ENCODE assay signal across 21 cellular contexts in genomic region chr5:119319401-119319800, GRCh38. TPM values are rescaled to one million over a fixed set of nuclear protein-coding genes. Genes with fewer than 3 reads are reported as not detected.
DNase-seq lines count a peak whose midpoint lies in the region; ATAC-seq and TF ChIP-seq lines count a peak whose summit lies in the region.
"Had no signal": no experiment of that assay in that cellular context is flagged by ENCODE, and none has a peak within 500 bp of the region (broad histone marks: within the 10 kb centered on the region; RNA-seq: fewer than 3 reads in every experiment).

No MANE protein-coding gene starts in this region.

- no peak for ATAC-seq in activated naive CD8-positive, alpha-beta T cell treated with anti-CD3 and anti-CD28 coated beads, Interleukin-2, amount 50 U/mL, for 24 hours
- ATAC-seq in foreskin keratinocyte, result no peak
- ATAC-seq: gastroesophageal sphincter, left cardiac atrium, WTC11 had no signal

- H3K36me3 Mint-ChIP-seq in MCF 10A (ENCODE audit: insufficient read depth, unreplicated experiment), result peaks cover 6% of the 10 kb centered on the region
- H3K36me3 Mint-ChIP-seq in activated naive CD8-positive, alpha-beta T cell treated with anti-CD3 and anti-CD28 coated beads, Interleukin-2, amount 50 U/mL, for 24 hours (ENCODE audit: low read depth), result peaks cover 22% of the 10 kb centered on the region
- H3K36me3 Mint-ChIP-seq: WTC11 had no signal

- H3K27ac Mint-ChIP-seq in MCF 10A (ENCODE audit: low read depth, unreplicated experiment), result peak overlapping the region; percentile 7
- peak overlapping the region; percentile 91 for H3K27ac Mint-ChIP-seq in activated naive CD8-positive, alpha-beta T cell treated with anti-CD3 and anti-CD28 coated beads, Interleukin-2, amount 50 U/mL, for 24 hours
- H3K27ac Mint-ChIP-seq: neural progenitor cell, WTC11 had no signal

- H3K36me3 ChIP-seq in breast epithelium, result no peaks in the 10 kb centered on the region
- H3K36me3 ChIP-seq in OCI-LY1 (ENCODE audit: insufficient read depth, low read length), result no peaks in the 10 kb centered on the region
- no peaks in the 10 kb centered on the region for H3K36me3 ChIP-seq in adrenal gland (replicated peaks in 1 of 2)
- H3K36me3 ChIP-seq: cardiac muscle cell, gastroesophageal sphincter, neural progenitor cell, tibial nerve had no signal

- H3K9me2 ChIP-seq in OCI-LY1 (ENCODE audit: low read depth, low read length), result no peaks in the 10 kb centered on the region

- POLR2A ChIA-PET in MCF 10A (lab: Yijun Ruan, JAX), result interaction anchor here (1.3 to 2.1 kb wide), 2 partner anchors 13 to 93 kb away, joined by 5 to 10 read pairs; no protein-coding TSS in a partner anchor

- no peak overlapping the region for H2AFZ ChIP-seq in OCI-LY1 (ENCODE audit: low read length)
- H2AFZ ChIP-seq: neural progenitor cell had no signal

- H3K4me3 ChIP-seq in breast epithelium, result no peak overlapping the region
- H3K4me3 ChIP-seq in OCI-LY1 (ENCODE audit: low read depth, low read length, poor library complexity, severe bottlenecking), result no peak overlapping the region
- no peak overlapping the region for H3K4me3 ChIP-seq in adrenal gland
- H3K4me3 ChIP-seq: cardiac muscle cell, dorsolateral prefrontal cortex, gastroesophageal sphincter, neural progenitor cell, tibial nerve had no signal

- TF ChIP-seq CTCF in MCF 10A (IDR thresholded peaks at IDR 0.05; ENCODE audit: unreplicated experiment), result no peak
- TF ChIP-seq CTCF in breast epithelium (IDR thresholded peaks at IDR 0.05), result no peak
- no peak for TF ChIP-seq CTCF in OCI-LY1 (IDR thresholded peaks at IDR 0.05; ENCODE audit: low read length)
- no peak for TF ChIP-seq CTCF in adrenal gland (IDR thresholded peaks at IDR 0.05)
- TF ChIP-seq CTCF in foreskin keratinocyte (conservative IDR thresholded peaks at IDR 0.05), result no peak

- no peak overlapping the region for H3K9ac ChIP-seq in OCI-LY1 (ENCODE audit: low read length)
- H3K9ac ChIP-seq: neural progenitor cell had no signal

- 92 to 95% (median 93%) methylated on average over 5 of the region's 5 CpGs for WGBS in adrenal gland, 4 donors

- H3K9me3 Mint-ChIP-seq in MCF 10A (ENCODE audit: unreplicated experiment), result peaks cover 8% of the 10 kb centered on the region
- no peaks in the 10 kb centered on the region for H3K9me3 Mint-ChIP-seq in activated naive CD8-positive, alpha-beta T cell treated with anti-CD3 and anti-CD28 coated beads, Interleukin-2, amount 50 U/mL, for 24 hours
- H3K9me3 Mint-ChIP-seq: neural progenitor cell, WTC11 had no signal

- peaks cover 32% of the 10 kb centered on the region for H3K79me2 ChIP-seq in OCI-LY1 (ENCODE audit: insufficient read depth, low read length)

- H3K4me1 Mint-ChIP-seq in MCF 10A (ENCODE audit: insufficient read depth, unreplicated experiment), result peaks cover 29% of the 10 kb centered on the region
- H3K4me1 Mint-ChIP-seq in activated naive CD8-positive, alpha-beta T cell treated with anti-CD3 and anti-CD28 coated beads, Interleukin-2, amount 50 U/mL, for 24 hours, result peaks cover 97% of the 10 kb centered on the region

- intact Hi-C loops in MCF 10A (cut with micrococcal nuclease), result no loop called here
- intact Hi-C loops in breast epithelium (cut with DNase I; ENCODE audit: low total_unique reads), result no loop called here
- intact Hi-C loops in adrenal gland (cut with DNase I), result no loop called here

- H3K27me3 ChIP-seq in breast epithelium (no peaks in the 10 kb centered on the region), OCI-LY1 (ENCODE audit: insufficient read depth, low read length) (no peaks in the 10 kb centered on the region), adrenal gland (no peaks in the 10 kb centered on the region), foreskin keratinocyte (no peaks in the 10 kb centered on the region)
- H3K27me3 ChIP-seq: cardiac muscle cell, dorsolateral prefrontal cortex, gastroesophageal sphincter, neural progenitor cell, tibial nerve had no signal

- no TSS peak for BruUV-seq in MCF 10A (replicated peaks; lab: Mats Ljungman, UMichigan)

- H4K20me1 ChIP-seq in OCI-LY1 (ENCODE audit: insufficient read depth, low read length), result no peaks in the 10 kb centered on the region

- H3K4me3 Mint-ChIP-seq in MCF 10A (ENCODE audit: unreplicated experiment), result no peak overlapping the region
- H3K4me3 Mint-ChIP-seq in activated naive CD8-positive, alpha-beta T cell treated with anti-CD3 and anti-CD28 coated beads, Interleukin-2, amount 50 U/mL, for 24 hours, result no peak overlapping the region
- H3K4me3 Mint-ChIP-seq: neural progenitor cell, WTC11 had no signal

- H3K27me3 Mint-ChIP-seq in MCF 10A (ENCODE audit: insufficient read depth, unreplicated experiment), result no peaks in the 10 kb centered on the region
- no peaks in the 10 kb centered on the region for H3K27me3 Mint-ChIP-seq in activated naive CD8-positive, alpha-beta T cell treated with anti-CD3 and anti-CD28 coated beads, Interleukin-2, amount 50 U/mL, for 24 hours

- H3K4me1 ChIP-seq in breast epithelium (no peaks in the 10 kb centered on the region), OCI-LY1 (ENCODE audit: insufficient read depth, low read length, severe bottlenecking) (peaks cover 99% of the 10 kb centered on the region), adrenal gland (replicated peaks in 1 of 2) (no peaks in the 10 kb centered on the region), foreskin keratinocyte (peaks cover 15% of the 10 kb centered on the region)

- no peaks in the 10 kb centered on the region for H3F3A ChIP-seq in OCI-LY1 (ENCODE audit: insufficient read depth, low read length)

- no peak for DNase-seq in MCF 10A (ENCODE audit: unreplicated experiment)
- no peak for DNase-seq in breast epithelium (ENCODE audit: low spot score in 2 of 2)
- no peak for DNase-seq in activated naive CD8-positive, alpha-beta T cell treated with anti-CD3 and anti-CD28 coated beads, Interleukin-2, amount 50 U/mL, for 24 hours
- DNase-seq in adrenal gland, result no peak
- no peak for DNase-seq in activated effector memory CD4-positive, alpha-beta T cell treated with anti-CD3 and anti-CD28 coated beads, Interleukin-2, amount 50 U/mL, for 16 hours
- no peak for DNase-seq in foreskin keratinocyte
- DNase-seq in AML-193 (lab: John Stamatoyannopoulos, UW), result no peak
- DNase-seq: Calu3, dorsolateral prefrontal cortex, erythroblast, IMR-90, left cardiac atrium, NCI-H2029, Right ventricle myocardium superior, T-helper 2 cell had no signal

- no peaks in the 10 kb centered on the region for H3K9me3 ChIP-seq in breast epithelium
- H3K9me3 ChIP-seq in OCI-LY1 (ENCODE audit: low read length), result no peaks in the 10 kb centered on the region
- H3K9me3 ChIP-seq in adrenal gland (replicated peaks in 1 of 3), result no peaks in the 10 kb centered on the region
- H3K9me3 ChIP-seq: gastroesophageal sphincter, tibial nerve had no signal

- H3K4me2 ChIP-seq in OCI-LY1 (ENCODE audit: low read length), result no peak overlapping the region
- H3K4me2 ChIP-seq: neural progenitor cell had no signal

- CTCF ChIA-PET in MCF 10A (lab: Yijun Ruan, JAX), result interaction anchor here (0.7 kb wide), 1 partner anchor 91 kb away, joined by 3 read pairs; no protein-coding TSS in a partner anchor

- TF ChIP-seq POLR2A in breast epithelium (IDR thresholded peaks at IDR 0.05) (no peak), adrenal gland (IDR thresholded peaks at IDR 0.05) (no peak)

- H3K27ac ChIP-seq in breast epithelium, result no peak overlapping the region
- H3K27ac ChIP-seq in OCI-LY1 (ENCODE audit: low read depth, low read length, poor library complexity, severe bottlenecking), result peak overlapping the region; percentile 30
- no peak overlapping the region for H3K27ac ChIP-seq in adrenal gland
- H3K27ac ChIP-seq in foreskin keratinocyte, result no peak overlapping the region
- H3K27ac ChIP-seq: cardiac muscle cell, dorsolateral prefrontal cortex, gastroesophageal sphincter, neural progenitor cell, tibial nerve had no signal

RNA-seq across cellular contexts. Expression of gene TNFAIP8, which starts 36.4 kb away (rescaled TPM):
- total RNA-seq in MCF 10A (2022), result 13.0 and 16.2 TPM in 2 replicates
- total RNA-seq in breast epithelium, result 100 to 1,000 TPM in 1 of 3 donors, 10 to 100 TPM in 2; 35.4 to 167 (median 37.3) TPM
- 10 to 100 TPM in 2 of 8 donors, 1 to 10 TPM in 6; 1.4 to 12.7 (median 7.0) TPM for total RNA-seq in adrenal gland
- 1 to 10 TPM; 3.1 to 6.3 (median 3.9) TPM for polyA plus RNA-seq in adrenal gland
- 17.1 and 19.4 TPM in 2 replicates for total RNA-seq in foreskin keratinocyte
- 7.6 and 8.2 TPM in 2 replicates for polyA plus RNA-seq in foreskin keratinocyte
